In the genomic region with DNA sequence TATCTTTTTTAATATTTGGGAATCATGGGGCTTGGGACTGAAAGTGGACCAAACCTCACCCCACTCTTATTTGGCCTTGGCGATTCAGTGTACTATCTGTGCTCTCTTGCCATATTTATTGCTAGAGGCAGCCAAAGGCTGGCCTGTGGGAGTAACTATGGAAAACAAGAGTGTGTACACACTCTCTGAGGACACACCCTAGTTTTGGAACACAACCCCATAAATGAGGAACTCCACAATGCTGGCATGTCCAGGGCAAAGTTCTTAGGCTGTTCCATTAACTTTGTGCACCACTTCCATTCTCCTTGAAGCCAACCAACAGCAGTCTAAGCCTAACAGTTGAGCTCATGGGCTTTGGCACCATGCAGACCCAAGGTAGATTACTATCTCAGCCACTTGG, we compare ENCODE assay signal across 1 cellular context. TPM values are rescaled to one million over a fixed set of nuclear protein-coding genes. Genes with fewer than 3 reads are reported as not detected.
"Had no signal": no experiment of that assay in that cellular context is flagged by ENCODE, and none has a peak within 500 bp of the region (broad histone marks: within the 10 kb centered on the region; RNA-seq: fewer than 3 reads in every experiment).

No MANE protein-coding gene starts in this region.

RNA-seq across cellular contexts. Expression of a gene that starts 54.9 kb away (rescaled TPM):
- total RNA-seq: GM23248 had no signal
- polyA plus RNA-seq: GM23248 had no signal
